9 cellular contexts compared by ENCODE assay signal in genomic region chr9:133979124-133979920, GRCh38. TPM values are rescaled to one million over a fixed set of nuclear protein-coding genes. Genes with fewer than 3 reads are reported as not detected.
DNase-seq lines count a peak whose midpoint lies in the region; ATAC-seq and TF ChIP-seq lines count a peak whose summit lies in the region.
"Had no signal": no experiment of that assay in that cellular context is flagged by ENCODE, and none has a peak within 500 bp of the region (broad histone marks: within the 10 kb centered on the region; RNA-seq: fewer than 3 reads in every experiment).

No MANE protein-coding gene starts in this region.

- TF ChIP-seq CTCF in gastroesophageal sphincter (IDR thresholded peaks at IDR 0.05) (no peak), colonic mucosa (IDR thresholded peaks at IDR 0.05) (no peak)

- H3K9ac ChIP-seq in NT2/D1 (ENCODE audit: insufficient read length, low read depth), result peak overlapping the region; percentile 21
- H3K9ac ChIP-seq in rectal smooth muscle tissue (ENCODE audit: low read length), result no peak overlapping the region
- H3K9ac ChIP-seq in colonic mucosa (ENCODE audit: low read depth in 2 of 2, low read length in 2 of 2), result peak overlapping the region in 1 of 2 donors; percentile 35

- WGBS in gastroesophageal sphincter (ENCODE audit: low coverage in 1 of 2), 2 donors, result 52% methylated on average over 8 of the region's 44 CpGs; no CpG with 5 or more reads in 1 of the 2 donors

- H3K27me3 ChIP-seq in NT2/D1 (ENCODE audit: insufficient read depth, insufficient read length) (no peaks in the 10 kb centered on the region), gastroesophageal sphincter (no peaks in the 10 kb centered on the region), rectal smooth muscle tissue (ENCODE audit: control insufficient read depth, insufficient read depth, low read length) (no peaks in the 10 kb centered on the region), colonic mucosa (no peaks in the 10 kb centered on the region)

- no peak for TF ChIP-seq POLR2A in gastroesophageal sphincter (IDR thresholded peaks at IDR 0.05)

- no peak overlapping the region for H3K4me3 ChIP-seq in NT2/D1 (ENCODE audit: insufficient read length, low read depth)
- peak overlapping the region in 1 of 2 donors; percentile 37 for H3K4me3 ChIP-seq in gastroesophageal sphincter
- H3K4me3 ChIP-seq in rectal smooth muscle tissue (ENCODE audit: low read length), result peak overlapping the region; percentile 53
- H3K4me3 ChIP-seq in colonic mucosa, result no peak overlapping the region

- peaks cover 45% of the 10 kb centered on the region for H3K4me1 ChIP-seq in NT2/D1 (ENCODE audit: insufficient read depth, insufficient read length)
- peaks cover 0 to 26% (median 19%) of the 10 kb centered on the region in 3 donors for H3K4me1 ChIP-seq in gastroesophageal sphincter
- H3K4me1 ChIP-seq in rectal smooth muscle tissue (ENCODE audit: control insufficient read depth, insufficient read depth, low read length), result peaks cover 2% of the 10 kb centered on the region
- H3K4me1 ChIP-seq in colonic mucosa, result peaks cover under 1% of the 10 kb centered on the region

- no peak for DNase-seq in NT2/D1 (ENCODE audit: low read depth, low spot score)
- DNase-seq in NCI-H2227 (lab: John Stamatoyannopoulos, UW; ENCODE audit: unreplicated experiment), result no peak
- no peak for DNase-seq in colonic mucosa
- DNase-seq in activated CD4-positive, alpha-beta T cell treated with anti-CD3 and anti-CD28 coated beads, Interleukin-2, amount 50 U/mL, for 1 hour, result no peak

- ATAC-seq in GM18861 (IDR thresholded peaks at IDR 0.05; ENCODE audit: unreplicated experiment) (peak; percentile 41), gastroesophageal sphincter (peak; percentile 75), GM18867 (IDR thresholded peaks at IDR 0.05; ENCODE audit: unreplicated experiment) (no peak)
- ATAC-seq: activated CD4-positive, CD25-positive, alpha-beta regulatory T cell treated with anti-CD3 and anti-CD28 coated beads, Interleukin-2, amount 50 U/mL, for 24 hours had no signal

- H3K9me3 ChIP-seq in NT2/D1 (ENCODE audit: insufficient read depth, low read length), result no peaks in the 10 kb centered on the region
- H3K9me3 ChIP-seq in gastroesophageal sphincter, result no peaks in the 10 kb centered on the region
- no peaks in the 10 kb centered on the region for H3K9me3 ChIP-seq in colonic mucosa

- H3K36me3 ChIP-seq in NT2/D1 (ENCODE audit: insufficient read depth, insufficient read length, low read length), result peaks cover 35% of the 10 kb centered on the region
- H3K36me3 ChIP-seq in gastroesophageal sphincter, result no peaks in the 10 kb centered on the region
- no peaks in the 10 kb centered on the region for H3K36me3 ChIP-seq in rectal smooth muscle tissue (ENCODE audit: control insufficient read depth, insufficient read depth, low read length)
- no peaks in the 10 kb centered on the region for H3K36me3 ChIP-seq in colonic mucosa

- TF ChIP-seq EP300 in gastroesophageal sphincter (IDR thresholded peaks at IDR 0.05), result no peak

- intact Hi-C loops in colonic mucosa (cut with DNase I), result no loop called here

- H3K27ac ChIP-seq in gastroesophageal sphincter (peak overlapping the region in 3 of 4 donors; percentile 48 to 57 (median 53)), rectal smooth muscle tissue (ENCODE audit: low read depth, low read length) (peak overlapping the region; percentile 1), colonic mucosa (no peak overlapping the region)

RNA-seq across cellular contexts. Expression of gene VAV2, which starts 12.8 kb away (rescaled TPM):
- total RNA-seq in gastroesophageal sphincter (10 to 100 TPM in 1 of 4 donors, 1 to 10 TPM in 3; 7.7 to 16.8 (median 8.9) TPM), colonic mucosa (10 to 100 TPM; 30.7 to 45.1 TPM)

RNA-seq across cellular contexts. Expression of gene BRD3OS, which starts 46.0 kb away (rescaled TPM):
- total RNA-seq in gastroesophageal sphincter (10 to 100 TPM; 15.3 to 39.0 (median 21.7) TPM), colonic mucosa (1 to 10 TPM; 5.2 to 6.9 TPM)
